8 cellular contexts compared by ENCODE assay signal in genomic region chr10:132065491-132066105, GRCh38. TPM values are rescaled to one million over a fixed set of nuclear protein-coding genes. Genes with fewer than 3 reads are reported as not detected.
DNase-seq lines count a peak whose midpoint lies in the region; TF ChIP-seq lines count a peak whose summit lies in the region.

Gene JAKMIP3, plus strand, starts transcription at chr10:132065946. Its CDS starts 38,863 bp downstream, at chr10:132104809.

- peaks cover 19% of the 10 kb centered on the region for H3K4me1 ChIP-seq in SJSA1 (replicated peaks)
- peaks cover 8% of the 10 kb centered on the region for H3K4me1 ChIP-seq in testis
- no peaks in the 10 kb centered on the region for H3K4me1 ChIP-seq in SJCRH30

- H3K36me3 ChIP-seq in SJSA1 = no peaks in the 10 kb centered on the region
- no peaks in the 10 kb centered on the region for H3K36me3 ChIP-seq in testis (ENCODE audit: low read depth, missing control alignments)
- H3K36me3 ChIP-seq in SJCRH30 = no peaks in the 10 kb centered on the region

- DNase-seq in GM03348 (ENCODE audit: low spot score) = peak; percentile 94
- DNase-seq in SJSA1 (ENCODE audit: low read depth in 1 of 2, low spot score in 2 of 2) = peak; percentile 86
- peak; percentile 40 for DNase-seq in epithelial cell of prostate (ENCODE audit: low read depth, low spot score)
- DNase-seq in mesenteric fat pad (ENCODE audit: low spot score) = peak; percentile 87
- DNase-seq in testis = peak; percentile 76
- no peak for DNase-seq in GM13976 (ENCODE audit: low spot score)
- DNase-seq in stimulated activated CD4-positive, alpha-beta T cell treated with anti-CD3 and anti-CD28 coated beads, Interleukin-2, amount 100 ng/mL, for 24 hours = no peak
- DNase-seq in SJCRH30 = no peak

- no peak for TF ChIP-seq POLR2A in testis (IDR thresholded peaks at IDR 0.05)

- peak within 1 kb of the TSS; percentile 35 for H3K4me3 ChIP-seq in SJSA1
- H3K4me3 ChIP-seq in testis = peak within 1 kb of the TSS; percentile 40 to 61
- no peak within 1 kb of the TSS for H3K4me3 ChIP-seq in SJCRH30

- no peaks in the 10 kb centered on the region for H3K27me3 ChIP-seq in SJSA1 (replicated peaks)
- H3K27me3 ChIP-seq in testis = no peaks in the 10 kb centered on the region
- no peaks in the 10 kb centered on the region for H3K27me3 ChIP-seq in SJCRH30

- in situ Hi-C loops in GM13976 (cut with MboI; ENCODE audit: low sequenced_read_pairs, unreplicated experiment) = no loop called here

- H3K9me3 ChIP-seq in SJSA1 (replicated peaks) (no peaks in the 10 kb centered on the region), testis (no peaks in the 10 kb centered on the region), SJCRH30 (replicated peaks) (no peaks in the 10 kb centered on the region)

- H3K27ac ChIP-seq in SJSA1 = peak within 1 kb of the TSS; percentile 45
- no peak within 1 kb of the TSS for H3K27ac ChIP-seq in epithelial cell of prostate
- H3K27ac ChIP-seq in testis = peak within 1 kb of the TSS; percentile 77 to 83
- no peak within 1 kb of the TSS for H3K27ac ChIP-seq in SJCRH30

- intact Hi-C loops in testis (cut with DNase I; ENCODE audit: low total_unique reads) = no loop called here

- TF ChIP-seq CTCF in testis (IDR thresholded peaks at IDR 0.05) (no peak), GM13976 (IDR thresholded peaks at IDR 0.05; ENCODE audit: borderline replicate concordance, control extremely low read depth, extremely low read depth, insufficient read depth, missing control alignments) (no peak)

- 2% methylated on average over 17 to 26 of the region's 35 CpGs for WGBS in testis, 2 donors

RNA-seq across cellular contexts. Expression of gene JAKMIP3, which starts in this region (rescaled TPM):
- total RNA-seq in SJSA1 (2014; rRNA removed; shearing (Covaris generic)) = 0.16 and 0.75 TPM in 2 replicates
- total RNA-seq in mesenteric fat pad (0.48 TPM), testis (1 to 10 TPM; 3.3 to 4.6 TPM)
- 1.3 TPM for polyA plus RNA-seq in testis (ENCODE audit: insufficient read depth, low read depth, low replicate concordance)
- not detected in 2 replicates for total RNA-seq in SJCRH30 (2014; rRNA removed; shearing (Covaris generic))

Comparison
In these comparisons a context has a peak if more than half of its experiments do, and no peak if none do; other contexts are left out.
1. Peak in DNase-seq, H3K4me3 ChIP-seq and H3K27ac ChIP-seq in SJSA1; RNA of the gene not detected or under 1 TPM.
2. Peak in DNase-seq in mesenteric fat pad; RNA of the gene not detected or under 1 TPM.
3. DNase-seq: peak in GM03348 (single experiment), epithelial cell of prostate (single experiment) and testis (single experiment); none in GM13976 (single experiment), stimulated activated CD4-positive, alpha-beta T cell treated with anti-CD3 and anti-CD28 coated beads, Interleukin-2, amount 100 ng/mL, for 24 hours (0 of 2) and SJCRH30 (0 of 2).
4. H3K27ac ChIP-seq: peak in testis (2 of 2); none in epithelial cell of prostate (single experiment) and SJCRH30 (single experiment).